ENCODE assay signal across 8 cellular contexts in genomic region chr3:179348325-179349013, GRCh38. TPM values are rescaled to one million over a fixed set of nuclear protein-coding genes. Genes with fewer than 3 reads are reported as not detected.
DNase-seq lines count a peak whose midpoint lies in the region; ATAC-seq and TF ChIP-seq lines count a peak whose summit lies in the region.

No MANE protein-coding gene starts in this region.

- no peak for DNase-seq in activated CD4-positive, CD25-positive, alpha-beta regulatory T cell treated with anti-CD3 and anti-CD28 coated beads, Interleukin-2, amount 50 U/mL, for 72 hours
- DNase-seq in NOMO-1 treated with dmso at 0.1 percent for 144 hours (lab: John Stamatoyannopoulos, UW; ENCODE audit: unreplicated experiment): peak; percentile 56
- no peak for DNase-seq in effector memory CD4-positive, alpha-beta T cell
- DNase-seq in neural crest cell (ENCODE audit: low read depth, low spot score): no peak
- no peak for DNase-seq in SW 1271 (lab: John Stamatoyannopoulos, UW)
- no peak for DNase-seq in AG20443 (ENCODE audit: low spot score)

- H3K36me3 ChIP-seq in effector memory CD4-positive, alpha-beta T cell (ENCODE audit: control insufficient read depth, insufficient read depth, low read length): peaks cover 14% of the 10 kb centered on the region

- no peaks in the 10 kb centered on the region for H3K9me3 Mint-ChIP-seq in neural crest cell

- ATAC-seq in activated CD4-positive, CD25-positive, alpha-beta regulatory T cell treated with anti-CD3 and anti-CD28 coated beads, Interleukin-2, amount 50 U/mL, for 24 hours: peak; percentile 27 to 31
- peak; percentile 56 for ATAC-seq in HG02678 (IDR thresholded peaks at IDR 0.05; ENCODE audit: unreplicated experiment)

- no peaks in the 10 kb centered on the region for H3K9me3 ChIP-seq in effector memory CD4-positive, alpha-beta T cell (ENCODE audit: control insufficient read depth, low read length)

- H3K27ac ChIP-seq in effector memory CD4-positive, alpha-beta T cell (ENCODE audit: insufficient read depth, low read length, poor library complexity, severe bottlenecking): peak overlapping the region; percentile 65

- no peak for TF ChIP-seq CTCF in neural crest cell (conservative IDR thresholded peaks at IDR 0.05)

- peaks cover 22% of the 10 kb centered on the region for H3K4me1 Mint-ChIP-seq in neural crest cell

- H3K27me3 Mint-ChIP-seq in neural crest cell (ENCODE audit: low read depth): no peaks in the 10 kb centered on the region

- peak overlapping the region; percentile 8 for H3K27ac Mint-ChIP-seq in neural crest cell (ENCODE audit: unreplicated experiment)

- peaks cover 2% of the 10 kb centered on the region for H3K36me3 Mint-ChIP-seq in neural crest cell (ENCODE audit: low read depth)

- H3K4me3 ChIP-seq in effector memory CD4-positive, alpha-beta T cell (ENCODE audit: insufficient read depth, low read depth, low read length, poor library complexity, severe bottlenecking): peak overlapping the region; percentile 88

- peaks cover 5% of the 10 kb centered on the region for H3K4me1 ChIP-seq in effector memory CD4-positive, alpha-beta T cell (ENCODE audit: control insufficient read depth, insufficient read depth, low read length, poor library complexity, severe bottlenecking)

- no peaks in the 10 kb centered on the region for H3K27me3 ChIP-seq in effector memory CD4-positive, alpha-beta T cell (replicated peaks; ENCODE audit: control insufficient read depth, insufficient read depth, low read length, poor library complexity, severe bottlenecking)

- peak overlapping the region; percentile 99 for H3K4me3 Mint-ChIP-seq in neural crest cell

RNA-seq across cellular contexts. Expression of gene MFN1, which starts 1.0 kb away (rescaled TPM):
- 41.3 and 42.7 TPM in 2 replicates for total RNA-seq in neural crest cell

RNA-seq across cellular contexts. Expression of gene ZNF639, which starts 25.6 kb away (rescaled TPM):
- total RNA-seq in neural crest cell: 44.6 and 47.7 TPM in 2 replicates
